ENCODE assay signal across 1 cellular context in the genomic region with DNA sequence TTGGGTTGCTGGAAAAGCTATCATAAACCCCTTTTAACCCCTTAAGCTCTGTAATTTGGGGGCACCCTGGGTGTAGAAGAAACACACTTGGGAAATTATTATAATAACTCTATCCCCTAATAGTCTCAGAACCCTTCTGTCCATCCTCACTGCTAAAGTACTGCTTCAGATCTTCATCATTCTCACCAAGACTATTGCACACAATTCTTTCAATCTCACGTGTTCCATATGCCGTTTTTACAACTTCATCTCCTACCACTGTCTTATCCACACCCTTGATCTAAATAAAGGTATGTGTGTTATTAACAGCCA.
TF ChIP-seq lines count a peak whose summit lies in the region.

No MANE protein-coding gene starts in this region.

TF ChIP-seq in neural cell, 6 proteins besides CTCF, POLR2A, EP300 and RAD21:
- TF ChIP-seq REST (IDR thresholded peaks at IDR 0.05; ENCODE audit: borderline replicate concordance): no peak
- no peak for TF ChIP-seq EZH2 (IDR thresholded peaks at IDR 0.05; ENCODE audit: borderline replicate concordance, insufficient read depth, low read length, poor library complexity, severe bottlenecking)
- TF ChIP-seq MXI1 (conservative IDR thresholded peaks at IDR 0.05; ENCODE audit: poor library complexity, severe bottlenecking): no peak
- peak; percentile 41 for TF ChIP-seq SMC3 (conservative IDR thresholded peaks at IDR 0.05; ENCODE audit: poor library complexity)
- TF ChIP-seq TAF1 (IDR thresholded peaks at IDR 0.05; ENCODE audit: low read depth): no peak
